7 cellular contexts compared by ENCODE assay signal in the genomic region with DNA sequence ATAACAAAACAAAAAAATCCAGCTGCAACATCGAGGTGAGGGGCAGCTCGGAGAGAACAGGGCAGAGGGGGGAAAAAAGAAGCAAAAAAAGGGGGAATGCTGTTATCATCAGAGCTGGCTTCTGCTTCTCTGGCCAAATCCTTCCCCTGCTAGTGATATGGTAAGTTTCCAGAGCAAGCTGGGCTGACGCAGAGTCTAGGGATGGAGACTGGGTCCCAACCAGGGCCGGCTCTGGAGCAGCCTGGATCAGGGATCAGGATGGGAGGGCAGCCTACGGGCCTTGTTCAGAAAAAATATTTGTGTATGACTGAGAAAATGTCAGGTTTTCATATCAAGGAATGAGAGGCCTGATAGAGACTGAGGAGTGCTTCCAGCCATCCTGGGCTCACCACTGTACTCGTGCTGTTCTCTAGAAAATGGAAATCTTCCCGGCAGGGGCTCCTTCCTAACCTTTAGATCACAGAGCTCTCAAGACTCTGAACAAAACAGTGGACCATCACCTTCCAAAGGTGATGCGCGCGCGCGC. TPM values are rescaled to one million over a fixed set of nuclear protein-coding genes. Genes with fewer than 3 reads are reported as not detected.
DNase-seq lines count a peak whose midpoint lies in the region; ATAC-seq lines count a peak whose summit lies in the region.
"Had no signal": no experiment of that assay in that cellular context is flagged by ENCODE, and none has a peak within 500 bp of the region (broad histone marks: within the 10 kb centered on the region; RNA-seq: fewer than 3 reads in every experiment).

No MANE protein-coding gene starts in this region.

- H3K27ac ChIP-seq in BLaER1 (no peak overlapping the region), GM23248 (no peak overlapping the region)

- DNase-seq in activated naive CD8-positive, alpha-beta T cell treated with anti-CD3 and anti-CD28 coated beads for 36 hours, result no peak
- DNase-seq in memory B cell (ENCODE audit: low spot score in 2 of 2) (no peak), NCI-H2107 (lab: John Stamatoyannopoulos, UW) (no peak), GM23248 (no peak)
- DNase-seq: NCI-H1105 had no signal

- peaks cover 48% of the 10 kb centered on the region for H3K4me1 ChIP-seq in BLaER1
- peaks cover 42% of the 10 kb centered on the region for H3K4me1 ChIP-seq in GM23248 (ENCODE audit: insufficient read depth)

- H3K27me3 Mint-ChIP-seq in activated naive CD8-positive, alpha-beta T cell treated with anti-CD3 and anti-CD28 coated beads for 36 hours, result peaks cover 27% of the 10 kb centered on the region
- H3K27me3 Mint-ChIP-seq in memory B cell, result peaks cover 19% of the 10 kb centered on the region

- no peaks in the 10 kb centered on the region for H3K9me3 Mint-ChIP-seq in activated naive CD8-positive, alpha-beta T cell treated with anti-CD3 and anti-CD28 coated beads for 36 hours
- H3K9me3 Mint-ChIP-seq in memory B cell, result no peaks in the 10 kb centered on the region

- H3K4me2 ChIP-seq in BLaER1, result peak overlapping the region; percentile 99
- no peak overlapping the region for H3K4me2 ChIP-seq in GM23248 (ENCODE audit: unreplicated experiment)

- ATAC-seq in memory B cell (ENCODE audit: low read depth) (no peak), HG03196 (IDR thresholded peaks at IDR 0.05; ENCODE audit: unreplicated experiment) (no peak)

- H3K27me3 ChIP-seq in BLaER1 (peaks cover 38% of the 10 kb centered on the region), GM23248 (replicated peaks; ENCODE audit: insufficient read depth) (no peaks in the 10 kb centered on the region)

- H3K36me3 Mint-ChIP-seq in activated naive CD8-positive, alpha-beta T cell treated with anti-CD3 and anti-CD28 coated beads for 36 hours, result no peaks in the 10 kb centered on the region
- no peaks in the 10 kb centered on the region for H3K36me3 Mint-ChIP-seq in memory B cell

- no peak overlapping the region for H3K4me3 ChIP-seq in BLaER1
- no peak overlapping the region for H3K4me3 ChIP-seq in GM23248

- no peaks in the 10 kb centered on the region for H3K79me2 ChIP-seq in GM23248 (ENCODE audit: insufficient read depth)

- peaks cover 7% of the 10 kb centered on the region for H3K4me1 Mint-ChIP-seq in activated naive CD8-positive, alpha-beta T cell treated with anti-CD3 and anti-CD28 coated beads for 36 hours
- peaks cover 3% of the 10 kb centered on the region for H3K4me1 Mint-ChIP-seq in memory B cell

- H3K4me3 Mint-ChIP-seq in activated naive CD8-positive, alpha-beta T cell treated with anti-CD3 and anti-CD28 coated beads for 36 hours, result peak overlapping the region; percentile 34
- H3K4me3 Mint-ChIP-seq in memory B cell, result peak overlapping the region; percentile 60

- no peak overlapping the region for H2AFZ ChIP-seq in GM23248

- H3K9me2 ChIP-seq in GM23248 (ENCODE audit: insufficient read depth), result no peaks in the 10 kb centered on the region

- H3K36me3 ChIP-seq in BLaER1 (no peaks in the 10 kb centered on the region), GM23248 (ENCODE audit: low read depth) (no peaks in the 10 kb centered on the region)

- H3K9ac ChIP-seq in BLaER1, result no peak overlapping the region
- H3K9ac ChIP-seq in GM23248, result no peak overlapping the region

- H3K9me3 ChIP-seq in BLaER1, result no peaks in the 10 kb centered on the region
- H3K9me3 ChIP-seq in GM23248 (ENCODE audit: low read depth), result no peaks in the 10 kb centered on the region

- 91 to 94% methylated on average over 12 of the region's 12 CpGs for WGBS in GM23248 (ENCODE audit: low coverage in 1 of 2, low lambda C conversion rate in 2 of 2, missing lambda C conversion rate in 2 of 2), 2 experiments

- H3K27ac Mint-ChIP-seq in activated naive CD8-positive, alpha-beta T cell treated with anti-CD3 and anti-CD28 coated beads for 36 hours, result no peak overlapping the region
- H3K27ac Mint-ChIP-seq in memory B cell, result no peak overlapping the region

- 0 out of 2 replicates have a peak, but pooled peaks cover 5% of the 10 kb centered on the region for H3F3A ChIP-seq in GM23248 (ENCODE audit: insufficient read depth)

- no peaks in the 10 kb centered on the region for H4K20me1 ChIP-seq in BLaER1
- no peaks in the 10 kb centered on the region for H4K20me1 ChIP-seq in GM23248 (ENCODE audit: insufficient read depth)

- in situ Hi-C loops in GM23248 (cut with MboI), result no loop called here

RNA-seq across cellular contexts. Expression of a gene that starts 0.7 kb away (rescaled TPM):
- under 1 TPM; 0.12 to 0.14 TPM for total RNA-seq in activated naive CD8-positive, alpha-beta T cell treated with anti-CD3 and anti-CD28 coated beads for 36 hours
- total RNA-seq in GM23248 (2014; rRNA removed; shearing (Covaris generic)), result 12.2 and 14.4 TPM in 2 replicates
- 5.7 and 6.1 TPM in 2 replicates for polyA plus RNA-seq in GM23248 (2016; fragmentation: Nextera tagmentation; extraction: Ambion mirVana)

RNA-seq across cellular contexts. Expression of a gene that starts 13.7 kb away (rescaled TPM):
- 10 to 100 TPM; 39.3 to 43.1 TPM for total RNA-seq in activated naive CD8-positive, alpha-beta T cell treated with anti-CD3 and anti-CD28 coated beads for 36 hours
- total RNA-seq in GM23248 (2014; rRNA removed; shearing (Covaris generic)), result 52.0 and 52.4 TPM in 2 replicates
- 44.8 and 46.2 TPM in 2 replicates for polyA plus RNA-seq in GM23248 (2016; fragmentation: Nextera tagmentation; extraction: Ambion mirVana)

RNA-seq across cellular contexts. Expression of a gene that starts 43.5 kb away (rescaled TPM):
- 10 to 100 TPM; 86.8 to 89.7 TPM for total RNA-seq in activated naive CD8-positive, alpha-beta T cell treated with anti-CD3 and anti-CD28 coated beads for 36 hours
- 8.3 and 8.8 TPM in 2 replicates for total RNA-seq in GM23248 (2014; rRNA removed; shearing (Covaris generic))
- polyA plus RNA-seq in GM23248 (2016; fragmentation: Nextera tagmentation; extraction: Ambion mirVana), result 8.6 and 12.6 TPM in 2 replicates

RNA-seq across cellular contexts. Expression of a gene that starts 51.4 kb away (rescaled TPM):
- 10 to 100 TPM; 23.4 to 26.3 TPM for total RNA-seq in activated naive CD8-positive, alpha-beta T cell treated with anti-CD3 and anti-CD28 coated beads for 36 hours
- 7.8 and 8.4 TPM in 2 replicates for total RNA-seq in GM23248 (2014; rRNA removed; shearing (Covaris generic))
- polyA plus RNA-seq in GM23248 (2016; fragmentation: Nextera tagmentation; extraction: Ambion mirVana), result 4.3 and 5.1 TPM in 2 replicates

Comparison
In these comparisons a context has a peak if more than half of its experiments do, and no peak if none do; other contexts are left out.
1. RNA of a gene that starts 0.7 kb away (total RNA-seq): 12.2 to 14.4 TPM in GM23248; 0.12 to 0.14 TPM in activated naive CD8-positive, alpha-beta T cell treated with anti-CD3 and anti-CD28 coated beads for 36 hours; every median in the first group is over 10 times any median in the second.